In the genomic region with DNA sequence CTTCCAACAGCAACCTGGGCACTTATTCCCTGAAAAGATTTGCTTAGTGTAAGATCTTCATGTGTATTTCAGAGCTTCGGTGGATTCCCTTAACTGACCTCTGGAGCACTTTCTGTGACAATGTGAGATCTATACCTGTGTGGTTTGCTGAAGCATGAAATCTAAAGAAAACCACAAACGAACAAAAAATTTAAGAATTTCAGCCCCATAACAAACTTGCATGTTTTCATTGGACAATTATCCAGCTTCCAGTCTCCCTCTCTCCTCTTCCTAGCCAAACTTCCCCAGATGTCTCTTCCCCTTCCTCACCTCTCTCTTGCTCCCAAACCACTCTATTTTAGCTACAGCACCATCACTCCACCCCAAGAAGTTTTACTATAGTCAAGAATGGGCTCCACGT, we compare ENCODE assay signal across 15 cellular contexts.
DNase-seq lines count a peak whose midpoint lies in the region; ATAC-seq and TF ChIP-seq lines count a peak whose summit lies in the region.
"Had no signal": no experiment of that assay in that cellular context is flagged by ENCODE, and none has a peak within 500 bp of the region (broad histone marks: within the 10 kb centered on the region; RNA-seq: fewer than 3 reads in every experiment).

No MANE protein-coding gene starts in this region.

- H3K4me3 Mint-ChIP-seq in activated naive CD8-positive, alpha-beta T cell treated with anti-CD3 and anti-CD28 coated beads, Interleukin-2, amount 50 U/mL, for 24 hours: no peak overlapping the region
- H3K4me3 Mint-ChIP-seq in neural progenitor cell: no peak overlapping the region
- H3K4me3 Mint-ChIP-seq in activated CD4-positive, alpha-beta T cell treated with anti-CD3 and anti-CD28 coated beads for 36 hours: no peak overlapping the region
- H3K4me3 Mint-ChIP-seq: CD4-positive, alpha-beta memory T cell had no signal

- no peaks in the 10 kb centered on the region for H3K79me2 ChIP-seq in neural progenitor cell (ENCODE audit: low read depth)

- DNase-seq in activated naive CD8-positive, alpha-beta T cell treated with anti-CD3 and anti-CD28 coated beads, Interleukin-2, amount 50 U/mL, for 24 hours: no peak
- DNase-seq in neural progenitor cell (ENCODE audit: low spot score): no peak
- no peak for DNase-seq in T-helper 2 cell
- no peak for DNase-seq in activated CD4-positive, alpha-beta T cell treated with anti-CD3 and anti-CD28 coated beads for 36 hours
- DNase-seq: BE2C; CD4-positive, alpha-beta memory T cell; DMS79; KG1 had no signal

- H3K27ac ChIP-seq in neural progenitor cell: no peak overlapping the region
- H3K27ac ChIP-seq: A549, C4-2B had no signal

- H3K9me3 ChIP-seq in neural progenitor cell (ENCODE audit: low read depth): no peaks in the 10 kb centered on the region
- H3K9me3 ChIP-seq: BE2C, HAP-1 had no signal

- no peaks in the 10 kb centered on the region for H4K20me1 ChIP-seq in neural progenitor cell (ENCODE audit: low read depth)

- ATAC-seq in GM18909 (IDR thresholded peaks at IDR 0.05; ENCODE audit: poor library complexity, unreplicated experiment) (peak; percentile 46), GM21717 (IDR thresholded peaks at IDR 0.05; ENCODE audit: unreplicated experiment) (peak; percentile 36), HG03432 (IDR thresholded peaks at IDR 0.05; ENCODE audit: unreplicated experiment) (peak; percentile 43)
- no peak for ATAC-seq in activated naive CD8-positive, alpha-beta T cell treated with anti-CD3 and anti-CD28 coated beads, Interleukin-2, amount 50 U/mL, for 24 hours
- no peak for ATAC-seq in activated CD4-positive, alpha-beta T cell treated with anti-CD3 and anti-CD28 coated beads for 36 hours
- ATAC-seq: A549 had no signal

- intact Hi-C loops in activated CD4-positive, alpha-beta T cell treated with anti-CD3 and anti-CD28 coated beads for 36 hours (cut with DNase I, micrococcal nuclease): no loop called here

- H2AFZ ChIP-seq in neural progenitor cell (replicated peaks): no peak overlapping the region

- H3K27ac Mint-ChIP-seq in activated naive CD8-positive, alpha-beta T cell treated with anti-CD3 and anti-CD28 coated beads, Interleukin-2, amount 50 U/mL, for 24 hours: no peak overlapping the region
- no peak overlapping the region for H3K27ac Mint-ChIP-seq in neural progenitor cell
- no peak overlapping the region for H3K27ac Mint-ChIP-seq in activated CD4-positive, alpha-beta T cell treated with anti-CD3 and anti-CD28 coated beads for 36 hours
- H3K27ac Mint-ChIP-seq: CD4-positive, alpha-beta memory T cell; IgD-negative memory B cell had no signal

- POLR2A ChIA-PET in activated CD4-positive, alpha-beta T cell treated with anti-CD3 and anti-CD28 coated beads for 36 hours (lab: Charles Lee): no interaction called here

- no peaks in the 10 kb centered on the region for H3K27me3 Mint-ChIP-seq in activated naive CD8-positive, alpha-beta T cell treated with anti-CD3 and anti-CD28 coated beads, Interleukin-2, amount 50 U/mL, for 24 hours
- H3K27me3 Mint-ChIP-seq in neural progenitor cell (ENCODE audit: insufficient read depth, low read depth): no peaks in the 10 kb centered on the region
- H3K27me3 Mint-ChIP-seq in activated CD4-positive, alpha-beta T cell treated with anti-CD3 and anti-CD28 coated beads for 36 hours: no peaks in the 10 kb centered on the region
- H3K27me3 Mint-ChIP-seq: CD4-positive, alpha-beta memory T cell; IgD-negative memory B cell had no signal

- no peak for TF ChIP-seq CTCF in neural progenitor cell (IDR thresholded peaks at IDR 0.05)

- CTCF ChIA-PET in activated CD4-positive, alpha-beta T cell treated with anti-CD3 and anti-CD28 coated beads for 36 hours (lab: Charles Lee): no interaction called here

- H3F3A ChIP-seq in neural progenitor cell (ENCODE audit: low read depth): no peaks in the 10 kb centered on the region

- no peaks in the 10 kb centered on the region for H3K4me1 Mint-ChIP-seq in activated naive CD8-positive, alpha-beta T cell treated with anti-CD3 and anti-CD28 coated beads, Interleukin-2, amount 50 U/mL, for 24 hours
- H3K4me1 Mint-ChIP-seq in neural progenitor cell: no peaks in the 10 kb centered on the region
- H3K4me1 Mint-ChIP-seq in activated CD4-positive, alpha-beta T cell treated with anti-CD3 and anti-CD28 coated beads for 36 hours: no peaks in the 10 kb centered on the region
- H3K4me1 Mint-ChIP-seq: CD4-positive, alpha-beta memory T cell had no signal

- H3K27me3 ChIP-seq in neural progenitor cell: no peaks in the 10 kb centered on the region
- H3K27me3 ChIP-seq: BE2C had no signal

- H3K4me3 ChIP-seq in neural progenitor cell: no peak overlapping the region
- H3K4me3 ChIP-seq: A549, HAP-1 had no signal

- H3K36me3 Mint-ChIP-seq in activated naive CD8-positive, alpha-beta T cell treated with anti-CD3 and anti-CD28 coated beads, Interleukin-2, amount 50 U/mL, for 24 hours (ENCODE audit: low read depth): no peaks in the 10 kb centered on the region
- no peaks in the 10 kb centered on the region for H3K36me3 Mint-ChIP-seq in neural progenitor cell
- no peaks in the 10 kb centered on the region for H3K36me3 Mint-ChIP-seq in activated CD4-positive, alpha-beta T cell treated with anti-CD3 and anti-CD28 coated beads for 36 hours (ENCODE audit: low read depth)
- H3K36me3 Mint-ChIP-seq: CD4-positive, alpha-beta memory T cell had no signal

- H3K36me3 ChIP-seq in neural progenitor cell: no peaks in the 10 kb centered on the region
- H3K36me3 ChIP-seq: BE2C, HAP-1 had no signal

- H3K4me2 ChIP-seq in neural progenitor cell: no peak overlapping the region
- H3K4me2 ChIP-seq: A549 had no signal

- H3K9ac ChIP-seq in neural progenitor cell: no peak overlapping the region

- H3K4me1 ChIP-seq in neural progenitor cell: no peaks in the 10 kb centered on the region
- H3K4me1 ChIP-seq: A549, BE2C, HAP-1 had no signal

- peaks cover 21% of the 10 kb centered on the region for H3K9me3 Mint-ChIP-seq in activated naive CD8-positive, alpha-beta T cell treated with anti-CD3 and anti-CD28 coated beads, Interleukin-2, amount 50 U/mL, for 24 hours
- H3K9me3 Mint-ChIP-seq in neural progenitor cell: no peaks in the 10 kb centered on the region
- H3K9me3 Mint-ChIP-seq in activated CD4-positive, alpha-beta T cell treated with anti-CD3 and anti-CD28 coated beads for 36 hours (ENCODE audit: low read depth): peaks cover 8% of the 10 kb centered on the region

Comparison
In these comparisons a context has a peak if more than half of its experiments do, and no peak if none do; other contexts are left out.
1. ATAC-seq: peak in GM18909 (single experiment), GM21717 (single experiment) and HG03432 (single experiment); none in activated naive CD8-positive, alpha-beta T cell treated with anti-CD3 and anti-CD28 coated beads, Interleukin-2, amount 50 U/mL, for 24 hours (single experiment) and activated CD4-positive, alpha-beta T cell treated with anti-CD3 and anti-CD28 coated beads for 36 hours (single experiment).